ENCODE assay signal across 8 cellular contexts in genomic region chr4:83034630-83035494, GRCh38. TPM values are rescaled to one million over a fixed set of nuclear protein-coding genes. Genes with fewer than 3 reads are reported as not detected.
A peak's percentile ranks its signal among the peaks of the same experiment; 100 is the strongest.
DNase-seq lines count a peak whose midpoint lies in the region; ATAC-seq and TF ChIP-seq lines count a peak whose summit lies in the region.

TSS of gene COPS4 (plus strand) at chr4:83035183. CDS start at chr4:83035225, 42 bp downstream.

- peak; percentile 99 for DNase-seq in BJ (ENCODE audit: low read depth)
- DNase-seq in GM19240 (ENCODE audit: insufficient read length, low spot score): peak; percentile 74
- peak; percentile 86 for DNase-seq in NCI-H524 treated with DMSO at 0.1 percent for 48 hours (lab: John Stamatoyannopoulos, UW)
- DNase-seq in activated CD4-positive, alpha-beta T cell treated with anti-CD3 and anti-CD28 coated beads for 4 hours: peak; percentile 92 to 96
- peak; percentile 98 for DNase-seq in kidney epithelial cell (ENCODE audit: low read depth)
- peak; percentile 92 to 96 for DNase-seq in stimulated activated CD4-positive, alpha-beta T cell treated with anti-CD3 and anti-CD28 coated beads, Interleukin-15, amount 100 ng/mL, for 48 hours (ENCODE audit: low read depth in 2 of 2)

- peak within 1 kb of the TSS; percentile 93 for H3K27ac ChIP-seq in cingulate gyrus (ENCODE audit: low read depth, low read length)

- TF ChIP-seq CTCF in BJ (IDR thresholded peaks at IDR 0.05; ENCODE audit: insufficient read depth, low read depth, low read length) (peak; percentile 64), kidney epithelial cell (IDR thresholded peaks at IDR 0.05; ENCODE audit: insufficient read depth, low read length, poor library complexity, severe bottlenecking) (peak; percentile 25)

- CTCF ChIA-PET in BJ (lab: Yijun Ruan, JAX): interaction anchor here (0.6 to 1.3 kb wide), 6 partner anchors 13 to 272 kb away, joined by 3 to 4 read pairs (median 4); no protein-coding TSS in a partner anchor

- H3K4me3 ChIP-seq in BJ (ENCODE audit: low read depth, low read length) (peak within 1 kb of the TSS; percentile 73), kidney epithelial cell (ENCODE audit: low read depth, low read length) (peak within 1 kb of the TSS; percentile 75)

- H3K36me3 ChIP-seq in BJ (ENCODE audit: control insufficient read depth, insufficient read depth, low read length): no peaks in the 10 kb centered on the region
- no peaks in the 10 kb centered on the region for H3K36me3 ChIP-seq in kidney epithelial cell (ENCODE audit: control insufficient read depth, insufficient read depth, low read length)

- POLR2A ChIA-PET in BJ (lab: Charles Lee): interaction anchor here (0.6 to 1.0 kb wide), 9 partner anchors 22 to 322 kb away, joined by 3 to 12 read pairs (median 4); partner anchors contain the start of genes COQ2, SCD5 and THAP9

- ATAC-seq in HG03460 (IDR thresholded peaks at IDR 0.05; ENCODE audit: unreplicated experiment): peak; percentile 98

- H3K27me3 ChIP-seq in BJ (ENCODE audit: control insufficient read depth, insufficient read depth, low read length): peaks cover 3% of the 10 kb centered on the region; the same call in 1 of the 2 replicates
- H3K27me3 ChIP-seq in kidney epithelial cell (ENCODE audit: control insufficient read depth, insufficient read depth, low read length): no peaks in the 10 kb centered on the region

RNA-seq across cellular contexts. Expression of gene COPS4, which starts in this region (rescaled TPM):
- 70.2 and 87.7 TPM in 2 replicates for polyA plus RNA-seq in BJ (2011; rRNA removed)
- polyA minus RNA-seq in BJ (2011; rRNA and poly(A)+ RNA removed): 10.3 and 12.2 TPM in 2 replicates
- 27.6 and 39.5 TPM in 2 replicates for total RNA-seq in kidney epithelial cell

Comparison
In these comparisons a context has a peak if more than half of its experiments do, and no peak if none do; other contexts are left out.
1. Peak in every context shown above with its lines: DNase-seq, ATAC-seq, H3K4me3 ChIP-seq and H3K27ac ChIP-seq.